ENCODE assay signal across 7 cellular contexts in genomic region chr11:111928286-111928685, GRCh38. TPM values are rescaled to one million over a fixed set of nuclear protein-coding genes. Genes with fewer than 3 reads are reported as not detected.
"Had no signal": no experiment of that assay in that cellular context is flagged by ENCODE, and none has a peak within 500 bp of the region (broad histone marks: within the 10 kb centered on the region; RNA-seq: fewer than 3 reads in every experiment).

No MANE protein-coding gene starts in this region.

RNA-seq across cellular contexts. Expression of gene C11orf52, which starts 9.6 kb away (rescaled TPM):
- total RNA-seq: mononuclear cell; naive thymus-derived CD4-positive, alpha-beta T cell; neural crest cell; sciatic nerve; temporal lobe had no signal

RNA-seq across cellular contexts. Expression of gene HSPB2, which starts 15.8 kb away (rescaled TPM):
- total RNA-seq: hepatocyte; mononuclear cell; naive thymus-derived CD4-positive, alpha-beta T cell; neural crest cell; vagina had no signal
- polyA plus RNA-seq: naive thymus-derived CD4-positive, alpha-beta T cell had no signal

RNA-seq across cellular contexts. Expression of gene CRYAB, which starts 16.7 kb away (rescaled TPM):
- total RNA-seq: mononuclear cell; naive thymus-derived CD4-positive, alpha-beta T cell; neural crest cell had no signal
- polyA plus RNA-seq: naive thymus-derived CD4-positive, alpha-beta T cell had no signal
